ENCODE assay signal across 8 cellular contexts in genomic region chr9:133375116-133375723, GRCh38.
DNase-seq lines count a peak whose midpoint lies in the region; ATAC-seq and TF ChIP-seq lines count a peak whose summit lies in the region.

No MANE protein-coding gene starts in this region.

- peak overlapping the region; percentile 71 for H3K4me3 ChIP-seq in effector memory CD4-positive, alpha-beta T cell (ENCODE audit: insufficient read depth, low read depth, low read length, poor library complexity, severe bottlenecking)
- H3K4me3 ChIP-seq in muscle layer of duodenum (ENCODE audit: low read depth in 1 of 2, low read length in 2 of 2) = peak overlapping the region; percentile 91 to 94

- ATAC-seq in HG03064 (IDR thresholded peaks at IDR 0.05; ENCODE audit: low read depth, unreplicated experiment) = peak; percentile 7

- H3K27ac ChIP-seq in effector memory CD4-positive, alpha-beta T cell (ENCODE audit: insufficient read depth, low read length, poor library complexity, severe bottlenecking) = peak overlapping the region; percentile 92
- peak overlapping the region; percentile 82 for H3K27ac ChIP-seq in muscle layer of duodenum (ENCODE audit: low read length)

- in situ Hi-C loops in GM13976 (cut with MboI; ENCODE audit: low sequenced_read_pairs, unreplicated experiment) = no loop called here

- no peaks in the 10 kb centered on the region for H3K27me3 ChIP-seq in effector memory CD4-positive, alpha-beta T cell (replicated peaks; ENCODE audit: control insufficient read depth, insufficient read depth, low read length, poor library complexity, severe bottlenecking)
- no peaks in the 10 kb centered on the region for H3K27me3 ChIP-seq in muscle layer of duodenum (ENCODE audit: low read depth, low read length)

- DNase-seq in AG20443 (ENCODE audit: low spot score) (peak; percentile 39), GM13976 (ENCODE audit: low spot score) (peak; percentile 65), SHP77 treated with DMSO at 0.1 percent for 48 hours (lab: John Stamatoyannopoulos, UW) (peak; percentile 32), islet precursor cell (no peak), NCI-H2107 (lab: John Stamatoyannopoulos, UW) (no peak)
- DNase-seq in effector memory CD4-positive, alpha-beta T cell = no peak

- TF ChIP-seq CTCF in GM13976 (IDR thresholded peaks at IDR 0.05; ENCODE audit: borderline replicate concordance, control extremely low read depth, extremely low read depth, insufficient read depth, missing control alignments) = no peak

- H3K4me1 ChIP-seq in effector memory CD4-positive, alpha-beta T cell (ENCODE audit: control insufficient read depth, insufficient read depth, low read length, poor library complexity, severe bottlenecking) = peaks cover 48% of the 10 kb centered on the region
- peaks cover 9 to 34% of the 10 kb centered on the region in 2 donors for H3K4me1 ChIP-seq in muscle layer of duodenum (ENCODE audit: control insufficient read depth in 1 of 2, insufficient read depth in 2 of 2, low read length in 2 of 2)

- no peaks in the 10 kb centered on the region for H3K36me3 ChIP-seq in effector memory CD4-positive, alpha-beta T cell (ENCODE audit: control insufficient read depth, insufficient read depth, low read length)
- peaks cover 5 to 12% of the 10 kb centered on the region in 2 donors for H3K36me3 ChIP-seq in muscle layer of duodenum (ENCODE audit: control insufficient read depth in 1 of 2, insufficient read depth in 2 of 2, low read length in 2 of 2)

- no peaks in the 10 kb centered on the region for H3K9me3 ChIP-seq in effector memory CD4-positive, alpha-beta T cell (ENCODE audit: control insufficient read depth, low read length)
- H3K9me3 ChIP-seq in muscle layer of duodenum (ENCODE audit: control insufficient read depth in 1 of 2, low read length in 2 of 2) = no peaks in the 10 kb centered on the region

Comparison
In these comparisons a context has a peak if more than half of its experiments do, and no peak if none do; other contexts are left out.
1. DNase-seq: peak in AG20443 (single experiment), GM13976 (single experiment) and SHP77 treated with DMSO at 0.1 percent for 48 hours (single experiment); none in effector memory CD4-positive, alpha-beta T cell (0 of 3), islet precursor cell (single experiment) and NCI-H2107 (single experiment).